ENCODE assay signal across 20 cellular contexts in the genomic region with DNA sequence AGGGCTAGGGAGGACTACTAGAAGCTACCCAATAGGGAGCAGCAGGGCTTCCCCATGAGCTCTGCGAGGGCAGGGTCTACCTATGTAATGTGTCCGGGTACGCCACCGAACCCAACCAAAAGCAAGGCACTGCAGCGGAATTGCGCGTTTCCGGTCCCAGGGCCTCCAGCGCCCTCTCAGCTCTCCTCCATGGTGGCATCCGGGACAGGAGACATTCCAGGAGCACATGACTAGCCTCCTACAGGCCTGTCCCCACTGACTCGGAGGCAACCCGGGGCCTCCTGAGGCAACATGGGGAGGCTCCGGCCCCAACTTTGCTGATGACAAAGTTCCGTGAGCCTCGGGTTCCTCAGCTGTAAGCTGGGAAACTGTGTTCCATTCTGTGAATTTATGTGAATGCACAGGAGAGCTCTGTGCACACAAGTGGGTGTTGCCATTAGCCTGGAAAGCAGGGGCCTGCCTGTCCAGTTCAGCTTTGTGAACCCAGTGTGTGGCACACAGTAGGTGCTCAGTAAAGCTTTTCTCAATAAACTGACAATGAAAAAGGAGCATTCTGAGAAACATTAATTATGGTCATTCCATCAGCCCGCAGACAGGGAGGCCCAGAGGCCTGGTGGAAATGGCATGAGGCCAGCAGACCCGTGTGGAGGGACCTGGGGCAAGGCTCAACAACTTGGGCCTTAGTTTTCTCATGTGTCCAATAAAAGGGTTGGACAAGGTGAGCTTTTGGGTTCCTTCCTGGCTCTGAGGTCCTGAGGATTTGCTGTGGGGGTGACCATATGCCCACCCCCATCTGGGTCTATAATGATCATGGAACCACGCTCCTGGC. TPM values are rescaled to one million over a fixed set of nuclear protein-coding genes. Genes with fewer than 3 reads are reported as not detected.
A peak's percentile ranks its signal among the peaks of the same experiment; 100 is the strongest.
DNase-seq lines count a peak whose midpoint lies in the region; ATAC-seq and TF ChIP-seq lines count a peak whose summit lies in the region.
"Had no signal": no experiment of that assay in that cellular context is flagged by ENCODE, and none has a peak within 500 bp of the region (broad histone marks: within the 10 kb centered on the region; RNA-seq: fewer than 3 reads in every experiment).

No MANE protein-coding gene starts in this region.

- H3K36me3 ChIP-seq in body of pancreas (replicated peaks in 1 of 2; ENCODE audit: insufficient read depth in 1 of 2, low read depth in 2 of 2) (no peaks in the 10 kb centered on the region), thyroid gland (no peaks in the 10 kb centered on the region)
- H3K36me3 ChIP-seq in CD4-positive, alpha-beta memory T cell (ENCODE audit: insufficient read depth, low read length) = no peaks in the 10 kb centered on the region
- H3K36me3 ChIP-seq: brain microvascular endothelial cell, HAP-1, heart left ventricle, SJCRH30, tibial nerve had no signal

- intact Hi-C loops in body of pancreas (cut with DNase I) = no loop called here
- intact Hi-C loops in thyroid gland (cut with DNase I) = no loop called here
- intact Hi-C loops in CD4-positive, alpha-beta memory T cell (cut with micrococcal nuclease) = no loop called here

- H3K4me3 ChIP-seq in body of pancreas = no peak overlapping the region
- H3K4me3 ChIP-seq in thyroid gland (replicated peaks in 1 of 3) = no peak overlapping the region
- H3K4me3 ChIP-seq in CD4-positive, alpha-beta memory T cell (ENCODE audit: low read length in 2 of 2) = no peak overlapping the region
- H3K4me3 ChIP-seq: HAP-1, heart left ventricle, SJCRH30, tibial nerve had no signal

- H3K9me3 ChIP-seq in body of pancreas (no peaks in the 10 kb centered on the region), thyroid gland (no peaks in the 10 kb centered on the region)
- no peaks in the 10 kb centered on the region for H3K9me3 ChIP-seq in CD4-positive, alpha-beta memory T cell (ENCODE audit: control insufficient read depth in 1 of 2, low read length in 2 of 2)
- H3K9me3 ChIP-seq: HAP-1, SJCRH30 had no signal

- TF ChIP-seq CTCF in body of pancreas (IDR thresholded peaks at IDR 0.05) (no peak), nephron progenitor cell (IDR thresholded peaks at IDR 0.05) (no peak), thyroid gland (IDR thresholded peaks at IDR 0.05) (no peak)

- DNase-seq in activated T-cell treated with anti-CD3 and anti-CD28 coated beads, Interleukin-2, amount 50 U/mL, for 24 hours = peak; percentile 11
- no peak for DNase-seq in activated T-cell treated with anti-CD3 and anti-CD28 coated beads, Interleukin-2, amount 50 U/mL, for 48 hours
- DNase-seq in body of pancreas (peak; percentile 1 to 50 (median 30)), nephron progenitor cell (no peak), thyroid gland (peak; percentile 27 to 29), anterior cingulate cortex (lab: John Stamatoyannopoulos, UW) (no peak), DMS 273 (lab: John Stamatoyannopoulos, UW; ENCODE audit: unreplicated experiment) (no peak)
- DNase-seq in CD4-positive, alpha-beta memory T cell = no peak
- DNase-seq: brain microvascular endothelial cell; CD8-positive, alpha-beta memory T cell; KBM-7; NCI-H510A; SJCRH30; stimulated activated CD4-positive, alpha-beta T cell treated with anti-CD3 and anti-CD28 coated beads, Interleukin-4, amount 100 ng/mL, for 24 hours; T-helper 2 cell had no signal

- POLR2A ChIA-PET in CD4-positive, alpha-beta memory T cell (lab: Charles Lee; ENCODE audit: partially characterized antibody) = no interaction called here

- no peaks in the 10 kb centered on the region for H3K27me3 ChIP-seq in body of pancreas
- no peaks in the 10 kb centered on the region for H3K27me3 ChIP-seq in thyroid gland
- peaks cover 5% of the 10 kb centered on the region for H3K27me3 ChIP-seq in CD4-positive, alpha-beta memory T cell (ENCODE audit: insufficient read depth, low read length)
- H3K27me3 ChIP-seq: brain microvascular endothelial cell, SJCRH30, tibial nerve had no signal

- no peak overlapping the region for H3K4me3 Mint-ChIP-seq in activated T-cell treated with anti-CD3 and anti-CD28 coated beads, Interleukin-2, amount 50 U/mL, for 24 hours
- no peak overlapping the region for H3K4me3 Mint-ChIP-seq in nephron progenitor cell
- no peak overlapping the region for H3K4me3 Mint-ChIP-seq in CD4-positive, alpha-beta memory T cell
- H3K4me3 Mint-ChIP-seq: activated naive CD4-positive, alpha-beta T cell treated with anti-CD3 and anti-CD28 coated beads, Interleukin-2, amount 50 U/mL, for 24 hours; CD8-positive, alpha-beta memory T cell had no signal

- WGBS in body of pancreas, 2 donors = 76 to 88% methylated on average over 8 to 18 of the region's 18 CpGs
- 80 to 95% methylated on average over 4 to 16 of the region's 18 CpGs for WGBS in thyroid gland, 2 donors

- peaks cover 29% of the 10 kb centered on the region for H3K27me3 Mint-ChIP-seq in activated T-cell treated with anti-CD3 and anti-CD28 coated beads, Interleukin-2, amount 50 U/mL, for 24 hours
- H3K27me3 Mint-ChIP-seq in nephron progenitor cell (ENCODE audit: low read depth, poor library complexity) = peaks cover 16% of the 10 kb centered on the region
- H3K27me3 Mint-ChIP-seq in CD4-positive, alpha-beta memory T cell = peaks cover 17 to 18% of the 10 kb centered on the region in 2 donors

- no peak overlapping the region for H3K27ac Mint-ChIP-seq in activated T-cell treated with anti-CD3 and anti-CD28 coated beads, Interleukin-2, amount 50 U/mL, for 24 hours
- peak overlapping the region; percentile 22 for H3K27ac Mint-ChIP-seq in nephron progenitor cell
- no peak overlapping the region for H3K27ac Mint-ChIP-seq in CD4-positive, alpha-beta memory T cell
- H3K27ac Mint-ChIP-seq: activated naive CD4-positive, alpha-beta T cell treated with anti-CD3 and anti-CD28 coated beads, Interleukin-2, amount 50 U/mL, for 24 hours had no signal

- no peak for ATAC-seq in body of pancreas

- H3K27ac ChIP-seq in body of pancreas = peak overlapping the region in 1 of 4 donors; percentile 63
- no peak overlapping the region for H3K27ac ChIP-seq in thyroid gland
- no peak overlapping the region for H3K27ac ChIP-seq in CD4-positive, alpha-beta memory T cell (ENCODE audit: low read depth, low read length)
- H3K27ac ChIP-seq: brain microvascular endothelial cell, SJCRH30 had no signal

- peaks cover 1% of the 10 kb centered on the region for H3K4me1 Mint-ChIP-seq in activated T-cell treated with anti-CD3 and anti-CD28 coated beads, Interleukin-2, amount 50 U/mL, for 24 hours (ENCODE audit: low read depth)
- no peaks in the 10 kb centered on the region for H3K4me1 Mint-ChIP-seq in nephron progenitor cell
- H3K4me1 Mint-ChIP-seq in CD4-positive, alpha-beta memory T cell = peaks cover 0 to 2% (median 0%) of the 10 kb centered on the region in 4 donors
- H3K4me1 Mint-ChIP-seq: activated naive CD4-positive, alpha-beta T cell treated with anti-CD3 and anti-CD28 coated beads, Interleukin-2, amount 50 U/mL, for 24 hours; CD8-positive, alpha-beta memory T cell had no signal

- H3K36me3 Mint-ChIP-seq in activated T-cell treated with anti-CD3 and anti-CD28 coated beads, Interleukin-2, amount 50 U/mL, for 24 hours (ENCODE audit: low read depth) = no peaks in the 10 kb centered on the region
- H3K36me3 Mint-ChIP-seq in nephron progenitor cell (ENCODE audit: low read depth) = no peaks in the 10 kb centered on the region
- H3K36me3 Mint-ChIP-seq in CD4-positive, alpha-beta memory T cell = no peaks in the 10 kb centered on the region
- H3K36me3 Mint-ChIP-seq: activated naive CD4-positive, alpha-beta T cell treated with anti-CD3 and anti-CD28 coated beads, Interleukin-2, amount 50 U/mL, for 24 hours; CD8-positive, alpha-beta memory T cell had no signal

- CTCF ChIA-PET in CD4-positive, alpha-beta memory T cell (lab: Charles Lee; ENCODE audit: partially characterized antibody) = interaction anchor here (2.2 kb wide), 1 partner anchor 21 kb away, joined by 8 read pairs; no protein-coding TSS in a partner anchor

- TF ChIP-seq POLR2A in body of pancreas (IDR thresholded peaks at IDR 0.05) = no peak
- no peak for TF ChIP-seq POLR2A in thyroid gland (IDR thresholded peaks at IDR 0.05)

- H3K4me1 ChIP-seq in body of pancreas (peaks cover 32% of the 10 kb centered on the region), thyroid gland (peaks cover 19 to 36% of the 10 kb centered on the region in 2 donors)
- H3K4me1 ChIP-seq in CD4-positive, alpha-beta memory T cell (ENCODE audit: insufficient read depth, low read length) = no peaks in the 10 kb centered on the region
- H3K4me1 ChIP-seq: HAP-1 had no signal

- H3K9me3 Mint-ChIP-seq in activated T-cell treated with anti-CD3 and anti-CD28 coated beads, Interleukin-2, amount 50 U/mL, for 24 hours = no peaks in the 10 kb centered on the region
- no peaks in the 10 kb centered on the region for H3K9me3 Mint-ChIP-seq in nephron progenitor cell
- no peaks in the 10 kb centered on the region for H3K9me3 Mint-ChIP-seq in CD4-positive, alpha-beta memory T cell
- H3K9me3 Mint-ChIP-seq: activated naive CD4-positive, alpha-beta T cell treated with anti-CD3 and anti-CD28 coated beads, Interleukin-2, amount 50 U/mL, for 24 hours; CD8-positive, alpha-beta memory T cell had no signal

RNA-seq across cellular contexts. Expression of a gene that starts 50.3 kb away (rescaled TPM):
- total RNA-seq in body of pancreas (not detected), thyroid gland (not detected)
- not detected for total RNA-seq in CD4-positive, alpha-beta memory T cell
- not detected for polyA plus RNA-seq in CD4-positive, alpha-beta memory T cell
- total RNA-seq: CD8-positive, alpha-beta memory T cell; fibroblast of lung; SJCRH30; tibial nerve had no signal
- polyA plus RNA-seq: CD8-positive, alpha-beta memory T cell; fibroblast of lung had no signal

Comparison
In these comparisons a context has a peak if more than half of its experiments do, and no peak if none do; other contexts are left out.
1. DNase-seq: peak in activated T-cell treated with anti-CD3 and anti-CD28 coated beads, Interleukin-2, amount 50 U/mL, for 24 hours (single experiment), body of pancreas (4 of 4) and thyroid gland (2 of 2); none in activated T-cell treated with anti-CD3 and anti-CD28 coated beads, Interleukin-2, amount 50 U/mL, for 48 hours (0 of 2), nephron progenitor cell (single experiment), anterior cingulate cortex (0 of 58), DMS 273 (single experiment) and CD4-positive, alpha-beta memory T cell (0 of 5).